ENCODE assay signal across 1 cellular context in the genomic region with DNA sequence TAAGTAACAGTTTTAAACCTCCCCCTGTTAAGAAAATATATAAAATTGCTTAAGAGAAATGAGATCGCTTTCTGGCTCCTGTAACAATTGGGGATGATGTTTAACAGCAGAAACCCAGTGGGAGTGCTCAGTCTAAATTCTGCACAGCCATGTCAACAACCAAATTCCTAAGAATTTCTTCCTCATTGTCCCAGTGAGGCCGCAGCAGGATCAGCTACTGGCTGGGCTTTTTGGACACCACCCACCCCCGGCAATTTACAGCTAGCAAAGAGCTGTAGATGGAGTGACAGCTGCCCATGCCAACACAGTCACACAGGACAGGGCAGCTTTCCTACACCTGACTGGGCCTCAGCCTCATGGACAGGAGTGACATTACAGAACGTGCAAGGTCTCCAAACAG.
A peak's percentile ranks its signal among the peaks of the same experiment; 100 is the strongest.
TF ChIP-seq lines count a peak whose summit lies in the region.

No MANE protein-coding gene starts in this region.

TF ChIP-seq in HEK293, 187 proteins besides CTCF, POLR2A, EP300 and RAD21 (continued from another document):
- TF ChIP-seq, protein P1, sequence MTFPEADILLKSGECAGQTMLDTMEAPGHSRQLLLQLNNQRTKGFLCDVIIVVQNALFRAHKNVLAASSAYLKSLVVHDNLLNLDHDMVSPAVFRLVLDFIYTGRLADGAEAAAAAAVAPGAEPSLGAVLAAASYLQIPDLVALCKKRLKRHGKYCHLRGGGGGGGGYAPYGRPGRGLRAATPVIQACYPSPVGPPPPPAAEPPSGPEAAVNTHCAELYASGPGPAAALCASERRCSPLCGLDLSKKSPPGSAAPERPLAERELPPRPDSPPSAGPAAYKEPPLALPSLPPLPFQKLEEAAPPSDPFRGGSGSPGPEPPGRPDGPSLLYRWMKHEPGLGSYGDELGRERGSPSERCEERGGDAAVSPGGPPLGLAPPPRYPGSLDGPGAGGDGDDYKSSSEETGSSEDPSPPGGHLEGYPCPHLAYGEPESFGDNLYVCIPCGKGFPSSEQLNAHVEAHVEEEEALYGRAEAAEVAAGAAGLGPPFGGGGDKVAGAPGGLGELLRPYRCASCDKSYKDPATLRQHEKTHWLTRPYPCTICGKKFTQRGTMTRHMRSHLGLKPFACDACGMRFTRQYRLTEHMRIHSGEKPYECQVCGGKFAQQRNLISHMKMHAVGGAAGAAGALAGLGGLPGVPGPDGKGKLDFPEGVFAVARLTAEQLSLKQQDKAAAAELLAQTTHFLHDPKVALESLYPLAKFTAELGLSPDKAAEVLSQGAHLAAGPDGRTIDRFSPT (tag by site-specific recombination; IDR thresholded peaks at IDR 0.05): peak; percentile 14; the same call in 1 of the 2 replicates
TF ChIP-seq in HEK293: peak in this region for 1.
